ENCODE assay signal across 10 cellular contexts in genomic region chr12:48542300-48542928, GRCh38. TPM values are rescaled to one million over a fixed set of nuclear protein-coding genes. Genes with fewer than 3 reads are reported as not detected.
DNase-seq lines count a peak whose midpoint lies in the region; ATAC-seq and TF ChIP-seq lines count a peak whose summit lies in the region.
"Had no signal": no experiment of that assay in that cellular context is flagged by ENCODE, and none has a peak within 500 bp of the region (broad histone marks: within the 10 kb centered on the region; RNA-seq: fewer than 3 reads in every experiment).

No MANE protein-coding gene starts in this region.

- no peak overlapping the region for H3K27ac ChIP-seq in SK-N-SH (ENCODE audit: low read depth in 2 of 2, low read length in 1 of 2)
- no peak overlapping the region for H3K27ac ChIP-seq in mammary epithelial cell (ENCODE audit: insufficient read depth, low read depth, low read length)
- H3K27ac ChIP-seq: SK-N-MC had no signal

- peak; percentile 29 for TF ChIP-seq CTCF in Calu3 (IDR thresholded peaks at IDR 0.05; ENCODE audit: unreplicated experiment)
- TF ChIP-seq CTCF in HFFc6 (IDR thresholded peaks at IDR 0.05): peak; percentile 83
- TF ChIP-seq CTCF in SK-N-SH (IDR thresholded peaks at IDR 0.05): peak; percentile 60
- peak; percentile 90 to 93 for TF ChIP-seq CTCF in mammary epithelial cell (conservative IDR thresholded peaks at IDR 0.05 in 1 of 2, IDR thresholded peaks at IDR 0.05 in 1 of 2; ENCODE audit: extremely low read depth in 1 of 2, insufficient read depth in 1 of 2, low read depth in 1 of 2, low read length in 2 of 2)

- H2AFZ ChIP-seq in SK-N-SH (ENCODE audit: low read depth) (no peak overlapping the region), mammary epithelial cell (ENCODE audit: low read depth, low read length) (no peak overlapping the region)

- no peaks in the 10 kb centered on the region for H3K79me2 ChIP-seq in SK-N-SH (ENCODE audit: insufficient read depth)
- no peaks in the 10 kb centered on the region for H3K79me2 ChIP-seq in mammary epithelial cell (ENCODE audit: insufficient read depth, low read length)

- BruUV-seq in Calu3 (replicated peaks; lab: Mats Ljungman, UMichigan): no TSS peak
- BruUV-seq in mammary epithelial cell (replicated peaks; lab: Mats Ljungman, UMichigan): no TSS peak

- H3F3A ChIP-seq in SK-N-SH (replicated peaks; ENCODE audit: insufficient read depth): no peaks in the 10 kb centered on the region

- POLR2A ChIA-PET in SK-N-SH (lab: Yijun Ruan, JAX): no interaction called here

- no peaks in the 10 kb centered on the region for H3K9me2 ChIP-seq in SK-N-SH

- H3K4me1 Mint-ChIP-seq in Calu3 (ENCODE audit: low read depth, unreplicated experiment): peaks cover 8% of the 10 kb centered on the region
- H3K4me1 Mint-ChIP-seq in HFFc6 (ENCODE audit: low read depth): no peaks in the 10 kb centered on the region; the same call in 1 of the 2 replicates

- H3K4me3 ChIP-seq in SK-N-SH (ENCODE audit: low read depth in 2 of 2, low read length in 1 of 2) (no peak overlapping the region; a peak in 1 of 4 replicates), mammary epithelial cell (replicated peaks in 1 of 3; ENCODE audit: insufficient read depth in 1 of 3, low read depth in 2 of 3, low read length in 3 of 3) (no peak overlapping the region)
- H3K4me3 ChIP-seq: SK-N-MC had no signal

- DNase-seq in Calu3: peak; percentile 60
- DNase-seq in HFFc6: peak; percentile 28
- DNase-seq in SK-N-SH: no peak
- DNase-seq in mammary epithelial cell: peak; percentile 42
- DNase-seq in midbrain (lab: John Stamatoyannopoulos, UW): peak; percentile 34
- no peak for DNase-seq in 8988T

- H3K4me1 ChIP-seq in SK-N-SH (ENCODE audit: control insufficient read depth in 1 of 2, insufficient read depth in 2 of 2, low read depth in 1 of 2, low read length in 1 of 2) (no peaks in the 10 kb centered on the region), mammary epithelial cell (ENCODE audit: insufficient read depth, low read length) (peaks cover 8% of the 10 kb centered on the region)

- no peak for ATAC-seq in GM19397 (IDR thresholded peaks at IDR 0.05; ENCODE audit: unreplicated experiment)
- no peak for ATAC-seq in GM21447 (IDR thresholded peaks at IDR 0.05; ENCODE audit: unreplicated experiment)

- no peaks in the 10 kb centered on the region for H3K9me3 ChIP-seq in SK-N-SH
- H3K9me3 ChIP-seq in mammary epithelial cell (replicated peaks; ENCODE audit: insufficient read depth, low read length): no peaks in the 10 kb centered on the region

- intact Hi-C loops in Calu3 (cut with micrococcal nuclease; ENCODE audit: unreplicated experiment): loop anchor here (1.0 kb wide), 1 partner anchor 76 kb away; no protein-coding TSS in a partner anchor
- intact Hi-C loops in mammary epithelial cell (cut with micrococcal nuclease): loop anchor here (1.0 kb wide), 2 partner anchors 76 to 253 kb away; no protein-coding TSS in a partner anchor

- dilution Hi-C loops in mammary epithelial cell (cut with HindIII; ENCODE audit: low sequenced_read_pairs): no loop called here

- no peak overlapping the region for H3K4me3 Mint-ChIP-seq in Calu3 (ENCODE audit: low read depth, unreplicated experiment)
- H3K4me3 Mint-ChIP-seq in HFFc6: no peak overlapping the region

- no peaks in the 10 kb centered on the region for H3K36me3 Mint-ChIP-seq in Calu3 (ENCODE audit: insufficient read depth, unreplicated experiment)
- no peaks in the 10 kb centered on the region for H3K36me3 Mint-ChIP-seq in HFFc6 (ENCODE audit: low read depth)

- H3K27ac Mint-ChIP-seq in Calu3 (ENCODE audit: unreplicated experiment): no peak overlapping the region
- no peak overlapping the region for H3K27ac Mint-ChIP-seq in HFFc6

- H3K4me2 ChIP-seq in SK-N-SH (no peak overlapping the region), mammary epithelial cell (ENCODE audit: insufficient read depth, low read depth, low read length) (no peak overlapping the region)

- H4K20me1 ChIP-seq in SK-N-SH (ENCODE audit: insufficient read depth) (no peaks in the 10 kb centered on the region), mammary epithelial cell (ENCODE audit: insufficient read depth, low read length) (no peaks in the 10 kb centered on the region)

- TF ChIP-seq RAD21 in SK-N-SH (IDR thresholded peaks at IDR 0.05; ENCODE audit: low read length): peak; percentile 52

- TF ChIP-seq EP300 in SK-N-SH (IDR thresholded peaks at IDR 0.05; ENCODE audit: borderline replicate concordance in 1 of 2, low read depth in 1 of 2, low read length in 1 of 2): no peak

- no peaks in the 10 kb centered on the region for H3K9me3 Mint-ChIP-seq in Calu3 (ENCODE audit: low read depth, unreplicated experiment)
- no peaks in the 10 kb centered on the region for H3K9me3 Mint-ChIP-seq in HFFc6

- CTCF ChIA-PET in Calu3 (lab: Charles Lee) (interaction anchor here (1.2 to 2.5 kb wide), 3 partner anchors 76 to 345 kb away, joined by 3 to 30 read pairs (median 4); no protein-coding TSS in a partner anchor), SK-N-SH (lab: Yijun Ruan, JAX) (interaction anchor here (0.9 to 3.7 kb wide), 6 partner anchors 16 to 211 kb away, joined by 3 to 30 read pairs (median 6); no protein-coding TSS in a partner anchor), mammary epithelial cell (lab: Charles Lee; ENCODE audit: low non-redundant PET) (interaction anchor here (0.6 to 1.4 kb wide), 4 partner anchors 20 to 129 kb away, joined by 3 to 14 read pairs (median 8); no protein-coding TSS in a partner anchor)

- H3K36me3 ChIP-seq in SK-N-SH (replicated peaks in 1 of 2; ENCODE audit: control insufficient read depth in 1 of 2, insufficient read depth in 2 of 2, low read length in 1 of 2) (no peaks in the 10 kb centered on the region), mammary epithelial cell (ENCODE audit: insufficient read depth, low read length) (no peaks in the 10 kb centered on the region)

- H3K9ac ChIP-seq in SK-N-SH (no peak overlapping the region), mammary epithelial cell (ENCODE audit: insufficient read depth, low read length) (no peak overlapping the region)

- WGBS in SK-N-SH (ENCODE audit: low lambda C conversion rate): 20% methylated on average over 8 of the region's 8 CpGs
- WGBS in mammary epithelial cell (ENCODE audit: low coverage, missing lambda C conversion rate): 58% methylated on average over 8 of the region's 8 CpGs

- in situ Hi-C loops in mammary epithelial cell (cut with MboI; ENCODE audit: low sequenced_read_pairs in 2 of 2): loop anchor here (5.0 kb wide), 1 partner anchor 75 kb away; no protein-coding TSS in a partner anchor

- H3K27me3 Mint-ChIP-seq in Calu3 (ENCODE audit: unreplicated experiment) (peaks cover 8% of the 10 kb centered on the region), HFFc6 (ENCODE audit: insufficient read depth) (peaks cover 3% of the 10 kb centered on the region)

- H3K27me3 ChIP-seq in SK-N-SH (ENCODE audit: insufficient read depth) (peaks cover 7% of the 10 kb centered on the region), mammary epithelial cell (ENCODE audit: insufficient read depth, low read length) (no peaks in the 10 kb centered on the region)

TF ChIP-seq in SK-N-SH, 30 proteins besides CTCF, POLR2A, EP300 and RAD21:
- peak; percentile 17 for TF ChIP-seq SMC3 (IDR thresholded peaks at IDR 0.05; ENCODE audit: low read depth, low read length)
- TF ChIP-seq TAF1 (IDR thresholded peaks at IDR 0.05; ENCODE audit: borderline replicate concordance, low read depth, low read length): no peak

RNA-seq across cellular contexts. Expression of gene OR8S1, which starts 17.0 kb away (rescaled TPM):
- total RNA-seq in Calu3 (2022) (not detected in 2 replicates), mammary epithelial cell (not detected)
- total RNA-seq in HFFc6 (2021; fragmentation: NEBNext Ultra II Directional; extraction: Animal tissue kit (Norgen Biotek cat#: 25700)): not detected
- polyA plus RNA-seq in SK-N-SH (2012; rRNA removed) (not detected in 2 replicates), mammary epithelial cell (not detected)
- polyA plus RNA-seq in SK-N-SH (2012; cell fraction: cytosol; rRNA removed): not detected in 2 replicates
- polyA plus RNA-seq in SK-N-SH (2012; cell fraction: nucleus; rRNA removed): not detected in 2 replicates
- polyA minus RNA-seq in mammary epithelial cell: not detected
- total RNA-seq: pulmonary artery endothelial cell had no signal

RNA-seq across cellular contexts. Expression of gene LALBA, which starts 27.4 kb away (rescaled TPM):
- total RNA-seq in Calu3 (2022): not detected in 2 replicates
- not detected for total RNA-seq in HFFc6 (2021; fragmentation: NEBNext Ultra II Directional; extraction: Animal tissue kit (Norgen Biotek cat#: 25700))
- polyA plus RNA-seq in SK-N-SH (2012; rRNA removed): not detected in 2 replicates
- not detected in 2 replicates for polyA plus RNA-seq in SK-N-SH (2012; cell fraction: cytosol; rRNA removed)
- not detected in 2 replicates for polyA plus RNA-seq in SK-N-SH (2012; cell fraction: nucleus; rRNA removed)
- not detected for total RNA-seq in mammary epithelial cell
- not detected for polyA plus RNA-seq in mammary epithelial cell
- not detected for polyA minus RNA-seq in mammary epithelial cell
- total RNA-seq: pulmonary artery endothelial cell had no signal

Comparison
In these comparisons a context has a peak if more than half of its experiments do, and no peak if none do; other contexts are left out.
1. DNase-seq: peak in Calu3 (single experiment), HFFc6 (single experiment), mammary epithelial cell (single experiment) and midbrain (single experiment); none in SK-N-SH (single experiment) and 8988T (single experiment).
2. CTCF ChIP-seq: peak in every context shown above with its lines; median percentile 92 in mammary epithelial cell; 83 in HFFc6; 60 in SK-N-SH; 29 in Calu3.